In genomic region chr21:23471877-23472276, GRCh38 we compare ENCODE assay signal across 17 cellular contexts.
DNase-seq lines count a peak whose midpoint lies in the region; ATAC-seq and TF ChIP-seq lines count a peak whose summit lies in the region.
"Had no signal": no experiment of that assay in that cellular context is flagged by ENCODE, and none has a peak within 500 bp of the region (broad histone marks: within the 10 kb centered on the region; RNA-seq: fewer than 3 reads in every experiment).

No MANE protein-coding gene starts in this region.

- DNase-seq in NCI-H226, result no peak
- DNase-seq in NCI-H510A treated with DMSO at 0.1 percent for 48 hours (lab: John Stamatoyannopoulos, UW), result no peak
- no peak for DNase-seq in stimulated activated CD8-positive, alpha-beta memory T cell treated with anti-CD3 and anti-CD28 coated beads, Interleukin-4, amount 100 ng/mL, for 48 hours
- DNase-seq: activated CD4-positive, CD25-positive, alpha-beta regulatory T cell; activated CD8-positive, alpha-beta memory T cell treated with anti-CD3 and anti-CD28 coated beads, Interleukin-2, amount 50 U/mL, for 48 hours; activated naive CD8-positive, alpha-beta T cell treated with anti-CD3 and anti-CD28 coated beads for 36 hours; KG1; kidney glomerular epithelial cell; NCI-H2029 treated with DMSO at 0.1 percent for 48 hours; spleen had no signal

- no peaks in the 10 kb centered on the region for H3K9me3 ChIP-seq in SU-DHL-6 (ENCODE audit: insufficient read depth, low read length)
- H3K9me3 ChIP-seq: spleen had no signal

- no peaks in the 10 kb centered on the region for H3F3A ChIP-seq in SU-DHL-6 (ENCODE audit: insufficient read depth)

- no peaks in the 10 kb centered on the region for H3K9me2 ChIP-seq in SU-DHL-6 (replicated peaks; ENCODE audit: insufficient read depth, low read length)

- H3K79me2 ChIP-seq in SU-DHL-6 (ENCODE audit: insufficient read depth, low read length), result no peaks in the 10 kb centered on the region
- H3K79me2 ChIP-seq: parathyroid adenoma had no signal

- no peaks in the 10 kb centered on the region for H4K20me1 ChIP-seq in SU-DHL-6 (ENCODE audit: low read depth, low read length)

- TF ChIP-seq CTCF in SU-DHL-6 (IDR thresholded peaks at IDR 0.05; ENCODE audit: insufficient read depth, low read length, poor library complexity, severe bottlenecking), result no peak

- H3K27me3 ChIP-seq in SU-DHL-6 (ENCODE audit: low read length), result no peaks in the 10 kb centered on the region
- H3K27me3 ChIP-seq: spleen had no signal

- no peak overlapping the region for H3K27ac ChIP-seq in SU-DHL-6 (ENCODE audit: low read depth, low read length)
- H3K27ac ChIP-seq: C4-2B, parathyroid adenoma, spleen had no signal

- peak; percentile 82 for ATAC-seq in GM19035 (IDR thresholded peaks at IDR 0.05; ENCODE audit: unreplicated experiment)
- peak; percentile 87 for ATAC-seq in GM21786 (IDR thresholded peaks at IDR 0.05; ENCODE audit: unreplicated experiment)
- ATAC-seq in HG03097 (IDR thresholded peaks at IDR 0.05; ENCODE audit: low FRiP score, unreplicated experiment), result peak; percentile 91
- ATAC-seq in GM18519 (IDR thresholded peaks at IDR 0.05; ENCODE audit: low FRiP score, unreplicated experiment), result no peak

- peak overlapping the region; percentile 79 for H2AFZ ChIP-seq in SU-DHL-6 (ENCODE audit: low read depth, low read length, severe bottlenecking)
- H2AFZ ChIP-seq: parathyroid adenoma had no signal

- no peaks in the 10 kb centered on the region for H3K36me3 ChIP-seq in SU-DHL-6 (ENCODE audit: low read length)
- H3K36me3 ChIP-seq: spleen had no signal

- H3K4me2 ChIP-seq in SU-DHL-6 (ENCODE audit: low read depth, low read length, poor library complexity, severe bottlenecking), result no peak overlapping the region

- no peak overlapping the region for H3K4me3 ChIP-seq in SU-DHL-6 (ENCODE audit: insufficient read depth, low read length, poor library complexity, severe bottlenecking)
- H3K4me3 ChIP-seq: spleen had no signal

- no peak overlapping the region for H3K9ac ChIP-seq in SU-DHL-6 (ENCODE audit: low read length)
- H3K9ac ChIP-seq: parathyroid adenoma had no signal
